4 cellular contexts compared by ENCODE assay signal in the genomic region with DNA sequence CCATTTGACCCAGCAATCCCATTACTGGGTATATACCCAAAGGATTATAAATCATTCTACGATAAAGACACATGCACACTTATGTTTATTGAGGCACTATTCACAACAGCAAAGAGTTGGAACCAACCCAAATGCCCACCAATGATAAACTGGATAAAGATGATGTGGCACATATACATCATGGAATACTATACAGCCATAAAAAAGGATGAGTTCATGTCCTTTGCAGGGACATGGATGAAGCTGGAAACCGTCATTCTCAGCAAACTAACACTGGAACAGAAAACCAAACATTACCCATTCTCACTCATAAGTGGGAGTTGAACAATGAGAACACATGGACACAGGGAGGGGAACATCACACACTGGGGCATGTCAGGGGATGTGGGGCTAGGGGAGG. TPM values are rescaled to one million over a fixed set of nuclear protein-coding genes. Genes with fewer than 3 reads are reported as not detected.
"Had no signal": no experiment of that assay in that cellular context is flagged by ENCODE, and none has a peak within 500 bp of the region (broad histone marks: within the 10 kb centered on the region; RNA-seq: fewer than 3 reads in every experiment).

No MANE protein-coding gene starts in this region.

RNA-seq across cellular contexts. Expression of gene SELL, which starts 3.7 kb away (rescaled TPM):
- total RNA-seq: HT-29, HT1080, IMR-90 had no signal
- polyA plus RNA-seq: IMR-90 had no signal

RNA-seq across cellular contexts. Expression of gene SELE, which starts 18.8 kb away (rescaled TPM):
- total RNA-seq: HT-29, HT1080, IMR-90 had no signal
- polyA plus RNA-seq: IgD-negative memory B cell, IMR-90 had no signal
